1 cellular context compared by ENCODE assay signal in genomic region chr2:215878476-215879063, GRCh38.
A peak's percentile ranks its signal among the peaks of the same experiment; 100 is the strongest.
TF ChIP-seq lines count a peak whose summit lies in the region.

No MANE protein-coding gene starts in this region.

TF ChIP-seq in GM12878, 131 proteins besides CTCF, POLR2A, EP300 and RAD21 (continued from another document):
- peak; percentile 75 for TF ChIP-seq ZBTB40 (IDR thresholded peaks at IDR 0.05; ENCODE audit: borderline replicate concordance)
